In genomic region chr7:111697771-111698170, GRCh38 we compare ENCODE assay signal across 31 cellular contexts.
"Had no signal": no experiment of that assay in that cellular context is flagged by ENCODE, and none has a peak within 500 bp of the region (broad histone marks: within the 10 kb centered on the region; RNA-seq: fewer than 3 reads in every experiment).

No MANE protein-coding gene starts in this region.

- H3K4me1 Mint-ChIP-seq: activated CD8-positive, alpha-beta memory T cell treated with anti-CD3 and anti-CD28 coated beads, Interleukin-2, amount 10 ng/mL, durations not matched to agents 7 days and 5 days; mesothelial cell of epicardium; naive B cell; nephron progenitor cell; stimulated activated memory B cell treated with anti-CD40 and anti-IgM and Interleukin-4, amounts not matched to agents 10 μg/mL and 1 μg/mL and 100 μg/mL, for 72 hours; stimulated activated naive CD8-positive, alpha-beta T cell treated with anti-CD3 and anti-CD28 coated beads, Interleukin-15, amount 100 ng/mL, for 72 hours; WTC11 had no signal

- H3K9me3 ChIP-seq: body of pancreas, colonic mucosa, esophagus muscularis mucosa, ovary, thyroid gland had no signal

- H3K4me1 ChIP-seq: body of pancreas, colonic mucosa, esophagus muscularis mucosa, thyroid gland had no signal

- H3K4me3 ChIP-seq: body of pancreas, cardiac muscle cell, colonic mucosa, esophagus muscularis mucosa, ovary, smooth muscle cell, thyroid gland had no signal

- DNase-seq: activated CD4-positive, alpha-beta T cell treated with anti-CD3 and anti-CD28 coated beads for 1 hour; activated CD8-positive, alpha-beta memory T cell treated with anti-CD3 and anti-CD28 coated beads, Interleukin-2, amount 10 ng/mL, durations not matched to agents 7 days and 5 days; activated CD8-positive, alpha-beta T cell treated with anti-CD3 and anti-CD28 coated beads, Interleukin-2, amount 10 ng/mL, durations not matched to agents 7 days and 5 days; activated T-cell treated with anti-CD3 and anti-CD28 coated beads, Interleukin-2, amount 50 U/mL, for 48 hours; anterior cingulate cortex; body of pancreas; cerebellar nuclear complex; colonic mucosa; effector memory CD8-positive, alpha-beta T cell; glutamatergic neuron; islet precursor cell; left colon; naive B cell; nephron progenitor cell; ovary; stimulated activated CD4-positive, alpha-beta T cell treated with anti-CD3 and anti-CD28 coated beads, Interleukin-1b, Interleukin-23, amount 100 ng/mL, for 48 hours; stimulated activated CD4-positive, alpha-beta T cell treated with anti-CD3 and anti-CD28 coated beads, Interleukin-4, amount 100 ng/mL, for 4 hours; stimulated activated CD8-positive, alpha-beta memory T cell treated with anti-CD3 and anti-CD28 coated beads, Interleukin-4, amount 100 ng/mL, for 48 hours; stimulated activated naive CD8-positive, alpha-beta T cell treated with anti-CD3 and anti-CD28 coated beads, Interleukin-15, amount 100 ng/mL, for 72 hours; substantia nigra; T-helper 2 cell; thyroid gland had no signal

- H3K36me3 Mint-ChIP-seq: activated CD8-positive, alpha-beta memory T cell treated with anti-CD3 and anti-CD28 coated beads, Interleukin-2, amount 10 ng/mL, durations not matched to agents 7 days and 5 days; mesothelial cell of epicardium; naive B cell; stimulated activated memory B cell treated with anti-CD40 and anti-IgM and Interleukin-4, amounts not matched to agents 10 μg/mL and 1 μg/mL and 100 μg/mL, for 72 hours; WTC11 had no signal

- H3K27me3 ChIP-seq: body of pancreas, cardiac muscle cell, colonic mucosa, esophagus muscularis mucosa, ovary, thyroid gland had no signal

- H3K27ac ChIP-seq: body of pancreas, cardiac muscle cell, colonic mucosa, esophagus muscularis mucosa, ovary, thyroid gland had no signal

- ATAC-seq: activated CD8-positive, alpha-beta memory T cell treated with anti-CD3 and anti-CD28 coated beads, Interleukin-2, amount 10 ng/mL, durations not matched to agents 7 days and 5 days; activated CD8-positive, alpha-beta T cell treated with anti-CD3 and anti-CD28 coated beads, Interleukin-2, amount 10 ng/mL, durations not matched to agents 7 days and 5 days; activated naive CD4-positive, alpha-beta T cell treated with anti-CD3 and anti-CD28 coated beads, Interleukin-2, amount 50 U/mL, for 72 hours; body of pancreas; effector memory CD8-positive, alpha-beta T cell; left colon; stimulated activated memory B cell treated with anti-CD40 and anti-IgM and Interleukin-4, amounts not matched to agents 10 μg/mL and 1 μg/mL and 100 μg/mL, for 72 hours; stimulated activated naive CD8-positive, alpha-beta T cell treated with anti-CD3 and anti-CD28 coated beads, Interleukin-15, amount 100 ng/mL, for 72 hours; WTC11 had no signal

- H3K4me2 ChIP-seq: smooth muscle cell had no signal

- H3K36me3 ChIP-seq: cardiac muscle cell, colonic mucosa, esophagus muscularis mucosa, ovary, thyroid gland had no signal

- H3K27me3 Mint-ChIP-seq: activated CD8-positive, alpha-beta memory T cell treated with anti-CD3 and anti-CD28 coated beads, Interleukin-2, amount 10 ng/mL, durations not matched to agents 7 days and 5 days; progenitor cell of endocrine pancreas; stimulated activated memory B cell treated with anti-CD40 and anti-IgM and Interleukin-4, amounts not matched to agents 10 μg/mL and 1 μg/mL and 100 μg/mL, for 72 hours; stimulated activated naive CD8-positive, alpha-beta T cell treated with anti-CD3 and anti-CD28 coated beads, Interleukin-15, amount 100 ng/mL, for 72 hours had no signal

- H3K9me3 Mint-ChIP-seq: activated T-helper 2 cell treated with anti-CD3 and anti-CD28 coated beads, Interferon-gamma antibody, Interleukin-2, Interleukin-4, amounts not matched to agents 10 μg/mL and 5 μg/mL and 100 μg/mL, durations not matched to agents 14 hours and 24 hours and 36 hours; nephron progenitor cell; WTC11 had no signal

- H3K27ac Mint-ChIP-seq: activated CD8-positive, alpha-beta memory T cell treated with anti-CD3 and anti-CD28 coated beads, Interleukin-2, amount 10 ng/mL, durations not matched to agents 7 days and 5 days; activated CD8-positive, alpha-beta T cell treated with anti-CD3 and anti-CD28 coated beads, Interleukin-2, amount 10 ng/mL, durations not matched to agents 7 days and 5 days; activated naive CD4-positive, alpha-beta T cell treated with anti-CD3 and anti-CD28 coated beads, Interleukin-2, amount 50 U/mL, for 72 hours; activated T-helper 2 cell treated with anti-CD3 and anti-CD28 coated beads, Interferon-gamma antibody, Interleukin-2, Interleukin-4, amounts not matched to agents 10 μg/mL and 5 μg/mL and 100 μg/mL, durations not matched to agents 14 hours and 24 hours and 36 hours; effector memory CD8-positive, alpha-beta T cell; mesothelial cell of epicardium; naive B cell; nephron progenitor cell; progenitor cell of endocrine pancreas; stimulated activated memory B cell treated with anti-CD40 and anti-IgM and Interleukin-4, amounts not matched to agents 10 μg/mL and 1 μg/mL and 100 μg/mL, for 72 hours; stimulated activated naive CD8-positive, alpha-beta T cell treated with anti-CD3 and anti-CD28 coated beads, Interleukin-15, amount 100 ng/mL, for 72 hours; WTC11 had no signal

- H3K4me3 Mint-ChIP-seq: activated CD8-positive, alpha-beta memory T cell treated with anti-CD3 and anti-CD28 coated beads, Interleukin-2, amount 10 ng/mL, durations not matched to agents 7 days and 5 days; activated CD8-positive, alpha-beta T cell treated with anti-CD3 and anti-CD28 coated beads, Interleukin-2, amount 10 ng/mL, durations not matched to agents 7 days and 5 days; effector memory CD8-positive, alpha-beta T cell; mesothelial cell of epicardium; naive B cell; nephron progenitor cell; stimulated activated memory B cell treated with anti-CD40 and anti-IgM and Interleukin-4, amounts not matched to agents 10 μg/mL and 1 μg/mL and 100 μg/mL, for 72 hours; stimulated activated naive CD8-positive, alpha-beta T cell treated with anti-CD3 and anti-CD28 coated beads, Interleukin-15, amount 100 ng/mL, for 72 hours; WTC11 had no signal
